ENCODE assay signal across 8 cellular contexts in the genomic region with DNA sequence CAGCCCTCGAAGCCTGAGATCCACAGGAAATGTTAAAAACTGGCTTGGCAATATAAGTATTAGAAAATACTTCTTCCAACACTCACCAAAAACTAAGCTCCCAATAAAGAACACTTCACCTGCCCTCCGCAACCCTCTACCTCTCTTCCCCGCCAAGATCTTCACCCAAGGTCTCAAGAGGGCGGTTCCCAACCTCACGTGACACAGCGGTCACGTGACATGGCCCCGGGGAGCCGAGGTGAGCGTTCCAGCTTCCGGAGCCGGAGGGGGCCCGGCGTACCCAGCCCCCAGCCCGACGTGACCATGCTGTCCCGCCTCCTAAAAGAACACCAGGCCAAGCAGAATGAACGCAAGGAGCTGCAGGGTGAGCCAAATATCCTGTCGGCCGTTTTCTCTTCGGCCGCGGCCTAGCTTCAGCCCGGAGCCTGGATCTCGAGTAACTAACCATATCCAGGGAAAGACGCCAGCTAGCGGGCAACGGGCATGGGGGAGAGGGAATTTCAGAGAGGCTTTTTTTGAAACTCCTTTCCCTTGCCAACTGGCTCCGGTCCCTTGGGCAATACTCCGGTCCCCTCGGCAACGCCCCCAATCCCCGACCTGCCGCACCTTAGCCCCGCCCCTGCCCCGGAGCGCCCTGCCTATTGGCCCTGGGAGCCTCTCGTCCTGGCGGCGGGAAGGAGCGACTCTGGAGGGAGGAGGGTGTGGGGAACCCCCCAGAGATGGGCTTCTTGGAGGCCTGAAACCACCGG. TPM values are rescaled to one million over a fixed set of nuclear protein-coding genes. Genes with fewer than 3 reads are reported as not detected.
A peak's percentile ranks its signal among the peaks of the same experiment; 100 is the strongest.
DNase-seq lines count a peak whose midpoint lies in the region; ATAC-seq and TF ChIP-seq lines count a peak whose summit lies in the region.

A gene (plus strand): TSS at position 214 of the 749 bp plus-strand sequence. CDS start 6 bp downstream, at position 220.

- ATAC-seq in GM21526 (IDR thresholded peaks at IDR 0.05; ENCODE audit: low FRiP score, unreplicated experiment): peak; percentile 86

- H3K4me3 Mint-ChIP-seq in endothelial cell (ENCODE audit: unreplicated experiment): peak within 1 kb of the TSS; percentile 94

- DNase-seq in DMS 273 (lab: John Stamatoyannopoulos, UW; ENCODE audit: unreplicated experiment) (peak; percentile 97), HuH-7.5 (ENCODE audit: low spot score) (peak; percentile 96), endothelial cell (ENCODE audit: low spot score) (peak; percentile 89), midbrain (lab: John Stamatoyannopoulos, UW) (peak; percentile 91)
- DNase-seq in activated CD8-positive, alpha-beta memory T cell treated with anti-CD3 and anti-CD28 coated beads, Interleukin-2, amount 50 U/mL, for 48 hours: peak; percentile 99
- DNase-seq in stimulated activated CD8-positive, alpha-beta memory T cell treated with anti-CD3 and anti-CD28 coated beads, Interleukin-2, amount 100 ng/mL, for 1 hour (ENCODE audit: low read depth in 2 of 2): peak; percentile 79 to 86

- H3K4me2 ChIP-seq in OCI-LY3 (ENCODE audit: low read length): peak within 1 kb of the TSS; percentile 90

- H3K27ac Mint-ChIP-seq in endothelial cell (ENCODE audit: unreplicated experiment): peak within 1 kb of the TSS; percentile 96

- no peak for TF ChIP-seq CTCF in OCI-LY3 (IDR thresholded peaks at IDR 0.05; ENCODE audit: low read depth, low read length)
- no peak for TF ChIP-seq CTCF in endothelial cell (IDR thresholded peaks at IDR 0.05; ENCODE audit: unreplicated experiment)

- no peaks in the 10 kb centered on the region for H3K9me3 ChIP-seq in OCI-LY3 (ENCODE audit: insufficient read depth, low read length)

- no peaks in the 10 kb centered on the region for H3K36me3 ChIP-seq in OCI-LY3 (replicated peaks; ENCODE audit: low read depth, low read length)

- H3K27me3 Mint-ChIP-seq in endothelial cell (ENCODE audit: unreplicated experiment): peaks cover 27% of the 10 kb centered on the region

- peaks cover 15% of the 10 kb centered on the region for H3K4me1 ChIP-seq in OCI-LY3 (ENCODE audit: low read length)

- no peaks in the 10 kb centered on the region for H3K9me3 Mint-ChIP-seq in endothelial cell (ENCODE audit: unreplicated experiment)

- H3K36me3 Mint-ChIP-seq in endothelial cell (ENCODE audit: low read depth, unreplicated experiment): peaks cover 9% of the 10 kb centered on the region

- peaks cover 29% of the 10 kb centered on the region for H3K4me1 Mint-ChIP-seq in endothelial cell (ENCODE audit: unreplicated experiment)

- H3K4me3 ChIP-seq in OCI-LY3 (ENCODE audit: low read length): peak within 1 kb of the TSS; percentile 91

- peak within 1 kb of the TSS; percentile 99 for H2AFZ ChIP-seq in OCI-LY3 (ENCODE audit: low read depth, low read length)

- no peaks in the 10 kb centered on the region for H4K20me1 ChIP-seq in OCI-LY3 (ENCODE audit: insufficient read depth, low read length)

- peaks cover 5% of the 10 kb centered on the region; the same call in 1 of the 2 replicates for H3K27me3 ChIP-seq in OCI-LY3 (ENCODE audit: low read depth, low read length)

- peaks cover 7% of the 10 kb centered on the region; the same call in 1 of the 2 replicates for H3K79me2 ChIP-seq in OCI-LY3 (ENCODE audit: low read length)

- peak within 1 kb of the TSS; percentile 74 for H3K27ac ChIP-seq in OCI-LY3 (ENCODE audit: low read length)

- H3K9ac ChIP-seq in OCI-LY3 (ENCODE audit: low read length): peak within 1 kb of the TSS; percentile 86

RNA-seq across cellular contexts. Expression of the gene that starts here (rescaled TPM):
- 66.5 TPM for total RNA-seq in endothelial cell (ENCODE audit: unreplicated experiment)

Comparison
In these comparisons a context has a peak if more than half of its experiments do, and no peak if none do; other contexts are left out.
1. Peak in every context shown above with its lines: DNase-seq, ATAC-seq, H3K4me3 ChIP-seq and H3K27ac ChIP-seq.